Comparison of ENCODE assay signal across 8 cellular contexts in the genomic region with DNA sequence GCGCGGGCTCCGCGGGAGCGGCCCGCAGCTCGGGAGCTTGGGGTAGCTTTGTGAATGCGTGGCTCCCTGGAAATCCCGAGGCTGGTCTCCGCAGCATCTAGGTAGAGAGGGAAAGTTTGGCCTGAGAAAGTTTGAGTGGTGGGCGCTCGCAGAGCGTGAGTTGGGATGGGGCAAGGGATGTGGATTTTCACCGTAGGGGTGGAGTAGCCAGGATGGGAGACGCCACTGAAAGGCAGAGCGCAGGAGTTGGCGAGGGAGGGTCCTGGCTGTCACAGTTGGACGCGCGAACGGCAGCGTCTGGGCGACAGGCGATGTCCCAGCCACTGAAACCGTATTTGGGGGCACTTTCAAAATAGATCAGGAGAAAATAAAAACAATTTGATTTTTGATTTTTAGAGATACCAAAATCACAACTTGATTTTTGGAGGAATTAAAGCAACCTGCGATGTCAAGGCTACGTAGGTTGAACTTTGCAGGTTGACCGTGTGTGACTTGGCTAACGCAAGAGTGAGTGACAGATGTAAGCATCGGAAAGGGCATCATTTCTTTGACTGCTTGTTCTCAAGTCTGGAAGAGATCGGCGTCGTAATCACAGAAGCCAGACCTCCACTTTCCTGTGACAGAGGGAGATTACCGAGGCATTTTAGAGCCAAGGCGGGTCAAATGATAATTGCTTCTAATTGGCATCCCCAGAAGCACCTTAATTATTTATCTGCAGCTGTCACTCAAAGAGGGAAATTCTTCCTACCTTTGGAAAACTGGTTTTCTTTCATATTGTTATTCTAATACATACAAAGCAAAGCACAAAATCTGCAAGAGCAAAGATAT.
DNase-seq lines count a peak whose midpoint lies in the region; ATAC-seq and TF ChIP-seq lines count a peak whose summit lies in the region.

No MANE protein-coding gene starts in this region.

- no peak for ATAC-seq in HG03196 (IDR thresholded peaks at IDR 0.05; ENCODE audit: unreplicated experiment)

- CTCF ChIA-PET in RWPE1 (lab: Yijun Ruan, JAX), result no interaction called here

- POLR2A ChIA-PET in RWPE1 (lab: Yijun Ruan, JAX; ENCODE audit: low non-redundant PET), result no interaction called here

- DNase-seq in D341Med (ENCODE audit: low spot score), result peak; percentile 52
- DNase-seq in NCI-H146 (lab: John Stamatoyannopoulos, UW), result peak; percentile 76
- DNase-seq in astrocyte of the cerebellum (ENCODE audit: low read depth), result no peak
- DNase-seq in superior temporal gyrus (ENCODE audit: extremely low spot score), result peak; percentile 50
- no peak for DNase-seq in RWPE1 (ENCODE audit: low spot score)
- no peak for DNase-seq in SIG-M5 (lab: John Stamatoyannopoulos, UW)

- H3K27ac ChIP-seq in layer of hippocampus (ENCODE audit: low read depth, low read length), result peak overlapping the region; percentile 86
- no peak overlapping the region for H3K27ac ChIP-seq in RWPE1

- peak overlapping the region; percentile 60 for H3K4me3 ChIP-seq in astrocyte of the cerebellum (ENCODE audit: low read depth, low read length)

- TF ChIP-seq CTCF in astrocyte of the cerebellum (IDR thresholded peaks at IDR 0.05; ENCODE audit: low read depth, low read length, missing control alignments) (no peak), RWPE1 (conservative IDR thresholded peaks at IDR 0.05; ENCODE audit: low read depth) (no peak)

- in situ Hi-C loops in astrocyte of the cerebellum (cut with HindIII; ENCODE audit: low sequenced_read_pairs), result loop anchor here (5.0 to 25.0 kb wide), 2 partner anchors 438 to 613 kb away; no protein-coding TSS in a partner anchor

- H3K27me3 ChIP-seq in layer of hippocampus (ENCODE audit: control insufficient read depth, insufficient read depth, low read length), result no peaks in the 10 kb centered on the region

Comparison
In these comparisons a context has a peak if more than half of its experiments do, and no peak if none do; other contexts are left out.
1. DNase-seq: peak in D341Med (single experiment), NCI-H146 (single experiment) and superior temporal gyrus (single experiment); none in astrocyte of the cerebellum (single experiment), RWPE1 (single experiment) and SIG-M5 (single experiment).